ENCODE assay signal across 9 cellular contexts in genomic region chr2:96861074-96861473, GRCh38.
"Had no signal": no experiment of that assay in that cellular context is flagged by ENCODE, and none has a peak within 500 bp of the region (broad histone marks: within the 10 kb centered on the region; RNA-seq: fewer than 3 reads in every experiment).

No MANE protein-coding gene starts in this region.

- H3K27ac Mint-ChIP-seq: activated CD4-positive, alpha-beta memory T cell treated with anti-CD3 and anti-CD28 coated beads, Interleukin-2, amount 10 ng/mL, durations not matched to agents 7 days and 5 days; neural progenitor cell; T-helper 17 cell had no signal

- H3K9ac ChIP-seq: neural progenitor cell had no signal

- H3K9me3 Mint-ChIP-seq: activated CD4-positive, alpha-beta memory T cell treated with anti-CD3 and anti-CD28 coated beads, Interleukin-2, amount 10 ng/mL, durations not matched to agents 7 days and 5 days; activated T-cell treated with anti-CD3 and anti-CD28 coated beads, Interleukin-2, amount 50 U/mL, for 4 hours; neural progenitor cell; WTC11 had no signal

- ATAC-seq: activated T-cell treated with anti-CD3 and anti-CD28 coated beads, Interleukin-2, amount 50 U/mL, for 4 hours; pancreas; T-helper 17 cell; WTC11 had no signal

- DNase-seq: activated CD4-positive, alpha-beta memory T cell treated with anti-CD3 and anti-CD28 coated beads, Interleukin-2, amount 10 ng/mL, durations not matched to agents 7 days and 5 days; activated effector memory CD4-positive, alpha-beta T cell treated with Interleukin-2 at 50 U/mL for 16 hours; dermis blood vessel endothelial cell; mesendoderm; T-helper 17 cell had no signal

- H3K4me3 ChIP-seq: neural progenitor cell, pancreas had no signal

- H3K4me2 ChIP-seq: neural progenitor cell had no signal

- H3K27me3 ChIP-seq: neural progenitor cell, pancreas had no signal

- H3K4me3 Mint-ChIP-seq: activated CD4-positive, alpha-beta memory T cell treated with anti-CD3 and anti-CD28 coated beads, Interleukin-2, amount 10 ng/mL, durations not matched to agents 7 days and 5 days; neural progenitor cell; T-helper 17 cell; WTC11 had no signal

- H3K27ac ChIP-seq: neural progenitor cell, pancreas had no signal

- H3K27me3 Mint-ChIP-seq: activated CD4-positive, alpha-beta memory T cell treated with anti-CD3 and anti-CD28 coated beads, Interleukin-2, amount 10 ng/mL, durations not matched to agents 7 days and 5 days; T-helper 17 cell had no signal

- H3K9me3 ChIP-seq: pancreas had no signal

- H3K36me3 ChIP-seq: neural progenitor cell had no signal
